In the genomic region with DNA sequence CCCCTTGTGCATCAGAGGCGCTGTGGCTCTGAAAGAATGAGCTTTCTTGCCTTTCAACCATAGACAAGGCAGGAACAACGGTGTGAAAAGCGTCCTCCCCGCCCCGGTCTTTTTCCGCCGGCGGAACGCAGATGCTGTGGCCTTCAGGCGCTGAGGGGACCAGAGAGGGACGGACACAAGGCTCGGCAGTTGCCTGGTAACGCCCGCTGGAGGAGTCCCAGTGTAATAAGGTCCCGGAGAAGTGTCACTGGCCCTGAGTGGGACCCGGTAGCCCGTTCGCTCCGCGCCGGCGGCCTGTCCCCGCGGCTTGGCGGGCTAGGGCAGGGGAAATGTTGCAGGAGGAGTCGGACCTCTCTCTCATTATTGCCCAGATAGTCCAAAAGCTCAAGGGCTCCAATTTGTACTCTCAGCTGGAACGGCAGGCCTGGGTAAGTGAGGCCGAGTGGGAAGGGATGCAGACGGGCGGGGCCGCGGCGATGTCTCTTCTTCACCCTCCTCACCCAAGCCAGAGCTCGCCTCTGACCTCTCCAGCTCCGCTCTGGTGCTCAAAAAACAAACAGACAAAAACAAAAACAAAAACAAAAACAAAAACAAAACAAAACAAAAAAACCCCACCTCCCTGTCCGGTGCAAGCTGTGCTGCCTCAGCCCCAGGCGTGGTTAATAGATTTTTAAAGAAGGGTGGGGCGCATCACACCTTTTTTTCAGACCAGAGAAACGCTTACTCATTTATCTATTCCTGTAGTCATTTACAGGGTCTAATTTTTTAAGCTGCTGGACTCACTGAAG, we compare ENCODE assay signal across 8 cellular contexts. TPM values are rescaled to one million over a fixed set of nuclear protein-coding genes. Genes with fewer than 3 reads are reported as not detected.
A peak's percentile ranks its signal among the peaks of the same experiment; 100 is the strongest.
DNase-seq lines count a peak whose midpoint lies in the region; ATAC-seq and TF ChIP-seq lines count a peak whose summit lies in the region.

A gene with protein sequence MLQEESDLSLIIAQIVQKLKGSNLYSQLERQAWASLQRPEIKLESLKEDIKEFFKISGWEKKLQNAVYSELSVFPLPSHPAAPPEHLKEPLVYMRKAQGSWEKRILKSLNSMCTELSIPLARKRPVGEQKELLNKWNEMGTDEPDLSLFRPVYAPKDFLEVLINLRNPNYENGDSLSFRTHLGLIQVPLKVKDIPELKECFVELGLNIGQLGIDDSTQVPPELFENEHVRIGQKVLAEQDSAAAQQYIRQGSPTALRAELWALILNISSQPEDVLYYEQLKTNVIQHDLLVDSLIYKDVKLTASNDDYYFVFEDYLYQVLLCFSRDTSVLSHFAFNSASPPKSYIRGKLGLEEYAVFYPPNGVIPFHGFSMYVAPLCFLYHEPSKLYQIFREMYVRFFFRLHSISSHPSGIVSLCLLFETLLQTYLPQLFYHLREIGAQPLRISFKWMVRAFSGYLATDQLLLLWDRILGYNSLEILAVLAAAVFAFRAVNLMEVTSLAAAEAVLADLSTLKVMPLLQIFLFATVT (plus strand): TSS at position 220 of the 788 bp plus-strand sequence. CDS start 110 bp downstream, at position 330.

- peak within 1 kb of the TSS; percentile 61 for H4K91ac ChIP-seq in mesenchymal stem cell (ENCODE audit: low read length)

- peaks cover 15% of the 10 kb centered on the region for H3K36me3 Mint-ChIP-seq in effector memory CD8-positive, alpha-beta T cell (ENCODE audit: insufficient read depth)

- whole genome bisulfite sequencing in mesenchymal stem cell = 1% methylated on average over 34 of the region's 39 CpGs

- no peaks in the 10 kb centered on the region for H3K9me3 ChIP-seq in mesenchymal stem cell (ENCODE audit: control insufficient read depth, low read length)

- no peaks in the 10 kb centered on the region for H3K27me3 ChIP-seq in mesenchymal stem cell (ENCODE audit: control insufficient read depth in 1 of 2, insufficient read depth in 1 of 2, low read length in 2 of 2)

- no peaks in the 10 kb centered on the region for H3K79me1 ChIP-seq in mesenchymal stem cell (replicated peaks; ENCODE audit: low read length, poor library complexity, severe bottlenecking)

- peak within 1 kb of the TSS; percentile 97 to 98 for H3K4me3 Mint-ChIP-seq in effector memory CD8-positive, alpha-beta T cell

- peaks cover 0 to 9% of the 10 kb centered on the region in 2 donors for H3K27me3 Mint-ChIP-seq in effector memory CD8-positive, alpha-beta T cell

- H2BK12ac ChIP-seq in mesenchymal stem cell (ENCODE audit: low read length in 2 of 2) = no peak within 1 kb of the TSS

- no peak within 1 kb of the TSS for H2BK5ac ChIP-seq in mesenchymal stem cell (ENCODE audit: low read depth, low read length, poor library complexity, severe bottlenecking)

- no peak within 1 kb of the TSS for H3K14ac ChIP-seq in mesenchymal stem cell (ENCODE audit: low read length in 2 of 2)

- DNase-seq in COLO668 (lab: John Stamatoyannopoulos, UW; ENCODE audit: unreplicated experiment) = peak; percentile 91
- DNase-seq in GM20000 (ENCODE audit: low spot score) = peak; percentile 88
- DNase-seq in HS-5 (ENCODE audit: low read depth) = peak; percentile 56
- DNase-seq in NK-92 (lab: John Stamatoyannopoulos, UW; ENCODE audit: unreplicated experiment) = peak; percentile 15
- DNase-seq in activated CD8-positive, alpha-beta memory T cell treated with anti-CD3 and anti-CD28 coated beads for 4 hours (ENCODE audit: low read depth in 2 of 2) = peak; percentile 66 to 76
- peak; percentile 85 to 92 (median 86) for DNase-seq in effector memory CD8-positive, alpha-beta T cell
- DNase-seq in mesenchymal stem cell = peak; percentile 88
- peak; percentile 78 for DNase-seq in stimulated activated CD8-positive, alpha-beta memory T cell treated with anti-CD3 and anti-CD28 coated beads, Interleukin-12 subunit alpha, Interleukin-12 subunit beta, amount 100 ng/mL, for 4 hours (ENCODE audit: low read depth)

- TF ChIP-seq CTCF in GM20000 (IDR thresholded peaks at IDR 0.05; ENCODE audit: extremely low read depth, missing control alignments) = no peak

- peak within 1 kb of the TSS; percentile 13 to 50 for H3K18ac ChIP-seq in mesenchymal stem cell (ENCODE audit: low read depth in 1 of 2, low read length in 2 of 2)

- peak within 1 kb of the TSS; percentile 64 for H3K4me2 ChIP-seq in mesenchymal stem cell (ENCODE audit: low read length, poor library complexity, severe bottlenecking)

- peak within 1 kb of the TSS; percentile 88 for H3K9ac ChIP-seq in mesenchymal stem cell (ENCODE audit: low read length)

- H4K8ac ChIP-seq in mesenchymal stem cell (ENCODE audit: low read length) = peak within 1 kb of the TSS; percentile 93

- peak within 1 kb of the TSS; percentile 96 for H2AFZ ChIP-seq in mesenchymal stem cell (ENCODE audit: low read depth, low read length)

- peak within 1 kb of the TSS; percentile 99 to 100 for H3K27ac Mint-ChIP-seq in effector memory CD8-positive, alpha-beta T cell

- peak within 1 kb of the TSS; percentile 86 for H3K27ac ChIP-seq in mesenchymal stem cell (ENCODE audit: low read length, poor library complexity, severe bottlenecking)

- H3K4me1 Mint-ChIP-seq in effector memory CD8-positive, alpha-beta T cell (ENCODE audit: low read depth in 2 of 2) = peaks cover 19 to 38% of the 10 kb centered on the region in 2 donors

- peak within 1 kb of the TSS; percentile 3 for H2AK5ac ChIP-seq in mesenchymal stem cell (ENCODE audit: low read length, severe bottlenecking)

- no peaks in the 10 kb centered on the region for H3K9me3 Mint-ChIP-seq in effector memory CD8-positive, alpha-beta T cell

- H3K23ac ChIP-seq in mesenchymal stem cell (ENCODE audit: low read length in 2 of 2) = no peak within 1 kb of the TSS

- ATAC-seq in effector memory CD8-positive, alpha-beta T cell (replicated peaks) = peak; percentile 88

- H3K36me3 ChIP-seq in mesenchymal stem cell (ENCODE audit: control insufficient read depth in 1 of 2, insufficient read depth in 2 of 2, low read depth in 1 of 2, low read length in 2 of 2) = no peaks in the 10 kb centered on the region

- peak within 1 kb of the TSS; percentile 36 for H2BK15ac ChIP-seq in mesenchymal stem cell (ENCODE audit: low read depth, poor library complexity, severe bottlenecking)

- peak within 1 kb of the TSS; percentile 81 to 82 for H3K4me3 ChIP-seq in mesenchymal stem cell (ENCODE audit: insufficient read depth in 1 of 2, low read depth in 1 of 2, low read length in 2 of 2)

- no peaks in the 10 kb centered on the region for H3K4me1 ChIP-seq in mesenchymal stem cell (ENCODE audit: control insufficient read depth, insufficient read depth, low read depth, low read length)

- peak within 1 kb of the TSS; percentile 51 to 75 for H3K4ac ChIP-seq in mesenchymal stem cell (ENCODE audit: low read depth in 1 of 2, low read length in 2 of 2)

- peak within 1 kb of the TSS; percentile 37 for H2BK120ac ChIP-seq in mesenchymal stem cell (ENCODE audit: low read depth, low read length)

RNA-seq across cellular contexts. Expression of the gene that starts here (rescaled TPM):
- 8.3 TPM for polyA plus RNA-seq in mesenchymal stem cell (2013, experiment 1 of 2)
- 9.4 TPM for polyA plus RNA-seq in mesenchymal stem cell (2013, experiment 2 of 2)

Comparison
In these comparisons a context has a peak if more than half of its experiments do, and no peak if none do; other contexts are left out.
1. Peak in every context shown above with its lines: DNase-seq, ATAC-seq, H3K4me3 ChIP-seq and H3K27ac ChIP-seq.
2. DNase-seq: peak in every context shown above with its lines; median percentile 91 in COLO668; 88 in GM20000; 88 in mesenchymal stem cell; 86 in effector memory CD8-positive, alpha-beta T cell; 78 in stimulated activated CD8-positive, alpha-beta memory T cell treated with anti-CD3 and anti-CD28 coated beads, Interleukin-12 subunit alpha, Interleukin-12 subunit beta, amount 100 ng/mL, for 4 hours; 71 in activated CD8-positive, alpha-beta memory T cell treated with anti-CD3 and anti-CD28 coated beads for 4 hours; 56 in HS-5; 15 in NK-92.